Comparison of ENCODE assay signal across 7 cellular contexts in genomic region chr11:34105957-34106504, GRCh38. TPM values are rescaled to one million over a fixed set of nuclear protein-coding genes. Genes with fewer than 3 reads are reported as not detected.
DNase-seq lines count a peak whose midpoint lies in the region; ATAC-seq lines count a peak whose summit lies in the region.

No MANE protein-coding gene starts in this region.

- peaks cover 0 to 16% (median 0%) of the 10 kb centered on the region in 11 donors for H3K9me3 Mint-ChIP-seq in naive thymus-derived CD4-positive, alpha-beta T cell

- H3K27ac Mint-ChIP-seq in naive thymus-derived CD4-positive, alpha-beta T cell: peak overlapping the region; percentile 97 to 99 (median 99)

- POLR2A ChIA-PET in naive thymus-derived CD4-positive, alpha-beta T cell (lab: Charles Lee): interaction anchor here (0.7 to 7.1 kb wide), 13 partner anchors 11 to 372 kb away, joined by 3 to 102 read pairs (median 4); partner anchors contain the start of genes ABTB2, CAPRIN1 and FBXO3

- ATAC-seq in GM18861 (IDR thresholded peaks at IDR 0.05; ENCODE audit: unreplicated experiment): peak; percentile 0
- no peak for ATAC-seq in naive thymus-derived CD4-positive, alpha-beta T cell

- H3K36me3 ChIP-seq in naive thymus-derived CD4-positive, alpha-beta T cell (ENCODE audit: control insufficient read depth in 2 of 3, insufficient read depth in 3 of 3, low read length in 3 of 3): peaks cover 0 to 35% (median 8%) of the 10 kb centered on the region in 3 experiments

- H3K4me1 Mint-ChIP-seq in naive thymus-derived CD4-positive, alpha-beta T cell: peaks cover 26 to 76% (median 64%) of the 10 kb centered on the region in 7 donors

- peaks cover 0 to 5% (median 0%) of the 10 kb centered on the region in 5 donors for H3K27me3 Mint-ChIP-seq in naive thymus-derived CD4-positive, alpha-beta T cell

- H3K36me3 Mint-ChIP-seq in naive thymus-derived CD4-positive, alpha-beta T cell: peaks cover 10 to 23% (median 14%) of the 10 kb centered on the region in 5 donors

- peak overlapping the region; percentile 89 to 100 (median 97) for H3K4me3 Mint-ChIP-seq in naive thymus-derived CD4-positive, alpha-beta T cell

- H3K4me3 ChIP-seq in naive thymus-derived CD4-positive, alpha-beta T cell (ENCODE audit: low read length): peak overlapping the region; percentile 91

- intact Hi-C loops in naive thymus-derived CD4-positive, alpha-beta T cell (cut with micrococcal nuclease): loop anchor here (1.0 to 10.0 kb wide), 16 partner anchors 10 to 1559 kb away; partner anchors contain the start of genes APIP (in 2 of the 2), CAPRIN1 (in 2 of the 2), CAT (in 2 of the 2) and FBXO3 (in 2 of the 2)

- peaks cover 18 to 21% of the 10 kb centered on the region in 2 donors for H3K4me1 ChIP-seq in naive thymus-derived CD4-positive, alpha-beta T cell (ENCODE audit: control insufficient read depth in 2 of 2, insufficient read depth in 2 of 2, low read length in 2 of 2)

- CTCF ChIA-PET in naive thymus-derived CD4-positive, alpha-beta T cell (lab: Charles Lee): interaction anchor here (0.6 to 1.4 kb wide), 4 partner anchors 9 to 238 kb away, joined by 3 to 5 read pairs (median 4); no protein-coding TSS in a partner anchor

- H3K27me3 ChIP-seq in naive thymus-derived CD4-positive, alpha-beta T cell (ENCODE audit: control insufficient read depth in 2 of 2, insufficient read depth in 2 of 2, low read length in 2 of 2): no peaks in the 10 kb centered on the region

- DNase-seq in NCI-H69 (lab: John Stamatoyannopoulos, UW): peak; percentile 62
- DNase-seq in dermis blood vessel endothelial cell: peak; percentile 32
- no peak for DNase-seq in naive thymus-derived CD4-positive, alpha-beta T cell
- no peak for DNase-seq in EL
- no peak for DNase-seq in middle frontal gyrus (ENCODE audit: extremely low spot score, low spot score)
- DNase-seq in NCI-H526 (lab: John Stamatoyannopoulos, UW): no peak

- no peaks in the 10 kb centered on the region for H3K9me3 ChIP-seq in naive thymus-derived CD4-positive, alpha-beta T cell (ENCODE audit: control insufficient read depth in 2 of 3, low read length in 3 of 3)

- peak overlapping the region; percentile 83 for H3K27ac ChIP-seq in naive thymus-derived CD4-positive, alpha-beta T cell (ENCODE audit: low read depth, low read length)

RNA-seq across cellular contexts. Expression of gene NAT10, which starts 0.6 kb away (rescaled TPM):
- 12.1 and 28.1 TPM in 2 replicates for total RNA-seq in dermis blood vessel endothelial cell
- 100 to 1,000 TPM in 1 of 5 experiments, 10 to 100 TPM in 4; 55.7 to 104 (median 84.3) TPM for total RNA-seq in naive thymus-derived CD4-positive, alpha-beta T cell
- polyA plus RNA-seq in naive thymus-derived CD4-positive, alpha-beta T cell: 10 to 100 TPM; 33.8 to 65.1 TPM

RNA-seq across cellular contexts. Expression of gene CAPRIN1, which starts 54.5 kb away (rescaled TPM):
- 171 and 319 TPM in 2 replicates for total RNA-seq in dermis blood vessel endothelial cell
- total RNA-seq in naive thymus-derived CD4-positive, alpha-beta T cell: 100 to 1,000 TPM; 120 to 227 (median 163) TPM
- polyA plus RNA-seq in naive thymus-derived CD4-positive, alpha-beta T cell: 10 to 100 TPM; 65.0 to 99.0 TPM

Comparison
In these comparisons a context has a peak if more than half of its experiments do, and no peak if none do; other contexts are left out.
1. DNase-seq: peak in NCI-H69 (single experiment) and dermis blood vessel endothelial cell (single experiment); none in naive thymus-derived CD4-positive, alpha-beta T cell (0 of 9), EL (single experiment), middle frontal gyrus (single experiment) and NCI-H526 (0 of 2).